In genomic region chr10:60496181-60496580, GRCh38 we compare ENCODE assay signal across 24 cellular contexts.
"Had no signal": no experiment of that assay in that cellular context is flagged by ENCODE, and none has a peak within 500 bp of the region (broad histone marks: within the 10 kb centered on the region; RNA-seq: fewer than 3 reads in every experiment).

No MANE protein-coding gene starts in this region.

- H3K27ac Mint-ChIP-seq: activated CD4-positive, alpha-beta memory T cell treated with anti-CD3 and anti-CD28 coated beads, Interleukin-2, amount 10 ng/mL, durations not matched to agents 7 days and 5 days; activated CD4-positive, alpha-beta T cell treated with anti-CD3 and anti-CD28 coated beads for 36 hours; activated naive CD4-positive, alpha-beta T cell treated with anti-CD3 and anti-CD28 coated beads for 36 hours; activated naive CD8-positive, alpha-beta T cell; activated T-helper 17 cell treated with anti-CD3 and anti-CD28 coated beads, Interleukin-2, amount 50 U/mL, for 72 hours; T-helper 17 cell had no signal

- H3K27me3 Mint-ChIP-seq: activated CD4-positive, alpha-beta memory T cell treated with anti-CD3 and anti-CD28 coated beads, Interleukin-2, amount 10 ng/mL, durations not matched to agents 7 days and 5 days; activated CD4-positive, alpha-beta T cell treated with anti-CD3 and anti-CD28 coated beads for 36 hours; activated naive CD8-positive, alpha-beta T cell; activated T-helper 17 cell treated with anti-CD3 and anti-CD28 coated beads, Interleukin-2, amount 50 U/mL, for 72 hours; central memory CD8-positive, alpha-beta T cell; T-helper 17 cell had no signal

- ATAC-seq: activated CD4-positive, alpha-beta T cell treated with anti-CD3 and anti-CD28 coated beads for 36 hours; activated T-helper 17 cell treated with anti-CD3 and anti-CD28 coated beads, Interleukin-2, amount 50 U/mL, for 72 hours; T-helper 17 cell had no signal

- H3K4me1 Mint-ChIP-seq: activated CD4-positive, alpha-beta memory T cell treated with anti-CD3 and anti-CD28 coated beads, Interleukin-2, amount 10 ng/mL, durations not matched to agents 7 days and 5 days; activated T-helper 17 cell treated with anti-CD3 and anti-CD28 coated beads, Interleukin-2, amount 50 U/mL, for 72 hours had no signal

- DNase-seq: activated CD4-positive, alpha-beta memory T cell treated with anti-CD3 and anti-CD28 coated beads, Interleukin-2, amount 10 ng/mL, durations not matched to agents 7 days and 5 days; activated CD4-positive, alpha-beta T cell treated with anti-CD3 and anti-CD28 coated beads for 36 hours; activated CD4-positive, alpha-beta T cell treated with anti-CD3 and anti-CD28 coated beads, Interleukin-2, amount 50 U/mL, for 1 hour; activated gamma-delta T cell; activated naive CD4-positive, alpha-beta T cell treated with anti-CD3 and anti-CD28 coated beads for 36 hours; activated T-cell treated with anti-CD3 and anti-CD28 coated beads for 4 hours; activated T-cell treated with anti-CD3 and anti-CD28 coated beads, Interleukin-2, amount 50 U/mL, for 48 hours; IMR-90; KBM-7; NCI-H1092; NCI-H1417; NCI-H1930; NCI-H2171 treated with DMSO at 0.1 percent for 48 hours; NCI-H345; NCI-H510A; NCI-H526 treated with DMSO at 0.1 percent for 48 hours; NK-92 treated with Interleukin-12 subunit alpha and Interleukin-12 subunit beta, amount 100 ng/mL, for 24 hours; SIG-M5; T-helper 17 cell; T-helper 9 cell; WERI-Rb-1 had no signal

- H3K9me3 Mint-ChIP-seq: activated CD4-positive, alpha-beta memory T cell treated with anti-CD3 and anti-CD28 coated beads, Interleukin-2, amount 10 ng/mL, durations not matched to agents 7 days and 5 days; activated naive CD4-positive, alpha-beta T cell treated with anti-CD3 and anti-CD28 coated beads for 36 hours; activated T-helper 17 cell treated with anti-CD3 and anti-CD28 coated beads, Interleukin-2, amount 50 U/mL, for 72 hours; central memory CD8-positive, alpha-beta T cell had no signal

- H3K4me3 Mint-ChIP-seq: activated CD4-positive, alpha-beta memory T cell treated with anti-CD3 and anti-CD28 coated beads, Interleukin-2, amount 10 ng/mL, durations not matched to agents 7 days and 5 days; activated CD4-positive, alpha-beta T cell treated with anti-CD3 and anti-CD28 coated beads for 36 hours; activated naive CD4-positive, alpha-beta T cell treated with anti-CD3 and anti-CD28 coated beads for 36 hours; activated naive CD8-positive, alpha-beta T cell; activated T-helper 17 cell treated with anti-CD3 and anti-CD28 coated beads, Interleukin-2, amount 50 U/mL, for 72 hours; central memory CD8-positive, alpha-beta T cell; T-helper 17 cell had no signal

- H3K36me3 Mint-ChIP-seq: activated naive CD8-positive, alpha-beta T cell had no signal
